1 cellular context compared by ENCODE assay signal in the genomic region with DNA sequence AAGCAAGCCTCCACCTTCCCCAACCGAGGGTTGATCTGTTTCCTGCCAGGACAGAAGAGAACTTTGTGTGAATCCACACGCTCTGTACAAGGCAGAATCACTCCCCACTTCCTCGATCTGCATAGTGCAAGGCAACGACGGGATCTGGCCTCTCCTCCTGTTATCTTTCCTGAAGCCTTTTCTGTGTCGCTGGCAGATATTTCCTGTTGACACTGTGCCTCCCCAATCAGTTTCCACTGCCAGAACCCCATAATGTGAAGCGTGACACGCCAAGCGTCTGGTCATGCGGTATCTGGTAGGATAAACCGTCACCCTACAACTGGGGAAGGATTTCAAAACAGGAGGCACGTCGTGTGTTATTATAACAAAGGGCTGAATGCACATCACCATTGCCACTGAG.
TF ChIP-seq lines count a peak whose summit lies in the region.

No MANE protein-coding gene starts in this region.

TF ChIP-seq in H1, 55 proteins besides CTCF, POLR2A, EP300 and RAD21 (continued from another document):
- TF ChIP-seq KDM1A (IDR thresholded peaks at IDR 0.05; ENCODE audit: borderline replicate concordance, low read length) (no peak), TCF12 (IDR thresholded peaks at IDR 0.05; ENCODE audit: low read depth, low read length) (no peak), KDM4A (IDR thresholded peaks at IDR 0.05; ENCODE audit: low read depth, low read length, severe bottlenecking) (no peak), RXRA (IDR thresholded peaks at IDR 0.05; ENCODE audit: insufficient read depth, low read depth, low read length) (no peak), CHD1 (IDR thresholded peaks at IDR 0.05; ENCODE audit: low read depth, low read length) (no peak), HDAC2 (IDR thresholded peaks at IDR 0.05; ENCODE audit: borderline replicate concordance in 1 of 2, low read depth in 2 of 2, low read length in 2 of 2) (no peak), ASH2L (IDR thresholded peaks at IDR 0.05; ENCODE audit: low read length) (no peak), SP1 (IDR thresholded peaks at IDR 0.05; ENCODE audit: low read depth, low read length) (no peak), JUN (IDR thresholded peaks at IDR 0.05; ENCODE audit: low read depth, low read length) (no peak), MAFK (IDR thresholded peaks at IDR 0.05; ENCODE audit: low read depth, low read length) (no peak)
- TF ChIP-seq, protein P1, sequence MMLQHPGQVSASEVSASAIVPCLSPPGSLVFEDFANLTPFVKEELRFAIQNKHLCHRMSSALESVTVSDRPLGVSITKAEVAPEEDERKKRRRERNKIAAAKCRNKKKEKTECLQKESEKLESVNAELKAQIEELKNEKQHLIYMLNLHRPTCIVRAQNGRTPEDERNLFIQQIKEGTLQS (IDR thresholded peaks at IDR 0.05; ENCODE audit: insufficient read depth, low read depth, low read length), result no peak
- TF ChIP-seq, protein P2, sequence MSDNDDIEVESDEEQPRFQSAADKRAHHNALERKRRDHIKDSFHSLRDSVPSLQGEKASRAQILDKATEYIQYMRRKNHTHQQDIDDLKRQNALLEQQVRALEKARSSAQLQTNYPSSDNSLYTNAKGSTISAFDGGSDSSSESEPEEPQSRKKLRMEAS (IDR thresholded peaks at IDR 0.05), result no peak
